ENCODE assay signal across 12 cellular contexts in the genomic region with DNA sequence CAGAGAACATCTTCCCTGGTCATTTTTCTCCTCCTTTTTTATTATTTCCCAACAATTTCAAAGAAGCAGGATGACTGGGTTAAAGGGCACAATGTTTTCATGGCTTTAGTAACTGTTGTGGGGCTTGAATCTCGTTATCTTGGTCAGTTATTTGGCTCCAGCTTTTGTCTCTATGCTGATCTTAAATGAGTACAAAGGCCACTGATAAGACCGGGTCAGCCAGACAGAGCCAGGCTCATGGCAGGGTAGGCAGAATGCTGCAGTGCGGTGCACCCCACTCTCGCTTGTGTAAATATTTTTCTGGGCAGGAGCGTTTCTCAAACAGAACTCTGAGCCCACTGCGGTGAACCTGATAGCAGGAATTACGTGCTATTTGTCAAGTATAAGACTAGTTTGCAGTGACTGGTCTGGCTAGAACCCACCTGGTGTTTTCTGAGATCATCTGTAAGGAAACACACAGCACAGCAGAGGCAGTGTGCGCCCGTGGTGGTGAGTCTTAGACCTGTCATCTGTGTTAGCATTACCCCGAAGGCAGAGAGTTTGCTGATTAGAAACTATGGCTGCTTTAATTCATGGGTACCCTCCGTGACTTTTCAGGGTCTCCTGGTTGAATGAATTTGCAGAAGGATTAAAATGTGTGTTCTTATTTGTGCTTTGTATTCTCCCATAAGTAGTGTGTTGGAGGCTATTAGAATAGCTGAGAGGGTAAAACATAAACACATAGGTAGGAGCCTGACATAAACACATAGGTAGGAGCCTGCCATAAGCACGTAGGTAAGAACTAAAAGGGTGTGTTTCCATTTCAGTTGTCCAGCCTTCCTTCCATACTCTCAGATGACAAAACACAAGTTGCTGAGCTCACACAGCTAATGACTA.
A peak's percentile ranks its signal among the peaks of the same experiment; 100 is the strongest.
DNase-seq lines count a peak whose midpoint lies in the region; ATAC-seq and TF ChIP-seq lines count a peak whose summit lies in the region.
"Had no signal": no experiment of that assay in that cellular context is flagged by ENCODE, and none has a peak within 500 bp of the region (broad histone marks: within the 10 kb centered on the region; RNA-seq: fewer than 3 reads in every experiment).

No MANE protein-coding gene starts in this region.

- H3K4me1 ChIP-seq in cardiac muscle cell (ENCODE audit: low read depth) (peaks cover 32% of the 10 kb centered on the region), esophagus squamous epithelium (peaks cover 24 to 86% (median 53%) of the 10 kb centered on the region in 3 donors), mucosa of rectum (ENCODE audit: control insufficient read depth in 2 of 2, insufficient read depth in 2 of 2, low read length in 2 of 2) (peaks cover 7% of the 10 kb centered on the region in 2 donors), aorta (ENCODE audit: control insufficient read depth in 1 of 2, insufficient read depth in 2 of 2, low read length in 2 of 2) (peaks cover 0 to 9% of the 10 kb centered on the region in 2 donors)

- peaks cover 7% of the 10 kb centered on the region for H3K27me3 Mint-ChIP-seq in activated T-helper 1 cell treated with anti-CD3 and anti-CD28 coated beads, Interleukin-12 subunit alpha, Interleukin-12 subunit beta, Interleukin-2, Interleukin-4 antibody, amounts not matched to agents 30 ng/mL and 10 ng/mL and 1 ng/mL, durations not matched to agents 14 hours and 24 hours and 36 hours (ENCODE audit: insufficient read depth)
- H3K27me3 Mint-ChIP-seq: memory B cell had no signal

- TF ChIP-seq CTCF in cardiac muscle cell (IDR thresholded peaks at IDR 0.05; ENCODE audit: low read depth, low read length) = no peak
- no peak for TF ChIP-seq CTCF in esophagus squamous epithelium (IDR thresholded peaks at IDR 0.05)

- H3K9me3 Mint-ChIP-seq in activated T-helper 1 cell treated with anti-CD3 and anti-CD28 coated beads, Interleukin-12 subunit alpha, Interleukin-12 subunit beta, Interleukin-2, Interleukin-4 antibody, amounts not matched to agents 30 ng/mL and 10 ng/mL and 1 ng/mL, durations not matched to agents 14 hours and 24 hours and 36 hours = no peaks in the 10 kb centered on the region
- H3K9me3 Mint-ChIP-seq: effector memory CD8-positive, alpha-beta T cell; memory B cell; T-helper 2 cell treated with Interferon-gamma antibody and Interleukin-4, amounts not matched to agents 5 μg/mL and 100 μg/mL, for 36 hours had no signal

- DNase-seq in cardiac muscle cell (ENCODE audit: low read depth in 1 of 2, low spot score in 1 of 2) (peak in 1 of 2 donors; percentile 42), cardiac septum (ENCODE audit: low spot score) (no peak), esophagus squamous epithelium (lab: John Stamatoyannopoulos, UW) (no peak), aorta (no peak)
- DNase-seq in activated T-helper 1 cell treated with anti-CD3 and anti-CD28 coated beads, Interleukin-12 subunit alpha, Interleukin-12 subunit beta, Interleukin-2, Interleukin-4 antibody, amounts not matched to agents 30 ng/mL and 10 ng/mL and 1 ng/mL, durations not matched to agents 14 hours and 24 hours and 36 hours (ENCODE audit: low spot score) = no peak
- no peak for DNase-seq in stimulated activated naive CD8-positive, alpha-beta T cell treated with anti-CD3 and anti-CD28 coated beads, Interleukin-15, Interleukin-2, amounts not matched to agents 100 U/mL and 50 U/mL, for 24 hours
- DNase-seq in activated effector memory CD4-positive, alpha-beta T cell treated with anti-CD3 and anti-CD28 coated beads, Interleukin-2, amount 50 U/mL, for 16 hours = no peak
- DNase-seq: effector memory CD8-positive, alpha-beta T cell; NCI-H524 treated with DMSO at 0.1 percent for 48 hours had no signal

- no peaks in the 10 kb centered on the region for H3K36me3 Mint-ChIP-seq in activated T-helper 1 cell treated with anti-CD3 and anti-CD28 coated beads, Interleukin-12 subunit alpha, Interleukin-12 subunit beta, Interleukin-2, Interleukin-4 antibody, amounts not matched to agents 30 ng/mL and 10 ng/mL and 1 ng/mL, durations not matched to agents 14 hours and 24 hours and 36 hours (ENCODE audit: low read depth)
- H3K36me3 Mint-ChIP-seq: memory B cell had no signal

- H3K4me1 Mint-ChIP-seq in activated T-helper 1 cell treated with anti-CD3 and anti-CD28 coated beads, Interleukin-12 subunit alpha, Interleukin-12 subunit beta, Interleukin-2, Interleukin-4 antibody, amounts not matched to agents 30 ng/mL and 10 ng/mL and 1 ng/mL, durations not matched to agents 14 hours and 24 hours and 36 hours (ENCODE audit: low read depth) = peaks cover 4% of the 10 kb centered on the region

- WGBS in esophagus squamous epithelium, 2 donors = 54 to 59% methylated on average over 10 of the region's 12 CpGs
- WGBS in aorta, 2 donors = 2 to 4% methylated on average over 12 of the region's 12 CpGs

- no peak overlapping the region for H3K4me3 Mint-ChIP-seq in activated T-helper 1 cell treated with anti-CD3 and anti-CD28 coated beads, Interleukin-12 subunit alpha, Interleukin-12 subunit beta, Interleukin-2, Interleukin-4 antibody, amounts not matched to agents 30 ng/mL and 10 ng/mL and 1 ng/mL, durations not matched to agents 14 hours and 24 hours and 36 hours
- H3K4me3 Mint-ChIP-seq: effector memory CD8-positive, alpha-beta T cell; memory B cell; T-helper 2 cell treated with Interferon-gamma antibody and Interleukin-4, amounts not matched to agents 5 μg/mL and 100 μg/mL, for 36 hours had no signal

- H3K27ac ChIP-seq in cardiac muscle cell (peak overlapping the region; percentile 24), esophagus squamous epithelium (peak overlapping the region; percentile 88 to 92 (median 90)), mucosa of rectum (ENCODE audit: low read depth in 2 of 2, low read length in 2 of 2) (peak overlapping the region; percentile 4 to 62), aorta (ENCODE audit: low read depth in 1 of 2, low read length in 2 of 2) (peak overlapping the region; percentile 91)

- ATAC-seq in aorta (ENCODE audit: low FRiP score) = peak; percentile 39
- no peak for ATAC-seq in stimulated activated naive CD8-positive, alpha-beta T cell treated with anti-CD3 and anti-CD28 coated beads, Interleukin-15, Interleukin-2, amounts not matched to agents 100 U/mL and 50 U/mL, for 24 hours
- ATAC-seq: effector memory CD8-positive, alpha-beta T cell had no signal

- H3K9ac ChIP-seq in mucosa of rectum (ENCODE audit: low read depth in 1 of 2, low read length in 2 of 2) = no peak overlapping the region

- H3K27me3 ChIP-seq in cardiac muscle cell (no peaks in the 10 kb centered on the region), esophagus squamous epithelium (no peaks in the 10 kb centered on the region), mucosa of rectum (ENCODE audit: control insufficient read depth in 2 of 2, insufficient read depth in 2 of 2, low read length in 2 of 2) (no peaks in the 10 kb centered on the region), aorta (ENCODE audit: control insufficient read depth in 1 of 2, insufficient read depth in 2 of 2, low read length in 1 of 2) (no peaks in the 10 kb centered on the region)

- TF ChIP-seq POLR2A in esophagus squamous epithelium (IDR thresholded peaks at IDR 0.05) = no peak

- H3K9me3 ChIP-seq in cardiac muscle cell (ENCODE audit: low read depth) (no peaks in the 10 kb centered on the region), esophagus squamous epithelium (no peaks in the 10 kb centered on the region), mucosa of rectum (ENCODE audit: control insufficient read depth in 2 of 2, low read length in 2 of 2) (no peaks in the 10 kb centered on the region), aorta (ENCODE audit: control insufficient read depth, low read length) (no peaks in the 10 kb centered on the region)

- no peak overlapping the region for H3K4me3 ChIP-seq in cardiac muscle cell
- H3K4me3 ChIP-seq in esophagus squamous epithelium = no peak overlapping the region
- peak overlapping the region; percentile 2 to 4 for H3K4me3 ChIP-seq in mucosa of rectum (ENCODE audit: low read length in 2 of 2)
- peak overlapping the region in 1 of 2 donors; percentile 7 for H3K4me3 ChIP-seq in aorta (ENCODE audit: low read length in 2 of 2)

- no peak overlapping the region for H3K27ac Mint-ChIP-seq in activated T-helper 1 cell treated with anti-CD3 and anti-CD28 coated beads, Interleukin-12 subunit alpha, Interleukin-12 subunit beta, Interleukin-2, Interleukin-4 antibody, amounts not matched to agents 30 ng/mL and 10 ng/mL and 1 ng/mL, durations not matched to agents 14 hours and 24 hours and 36 hours
- H3K27ac Mint-ChIP-seq: effector memory CD8-positive, alpha-beta T cell; memory B cell; T-helper 2 cell treated with Interferon-gamma antibody and Interleukin-4, amounts not matched to agents 5 μg/mL and 100 μg/mL, for 36 hours had no signal

- intact Hi-C loops in cardiac septum (cut with DNase I) (no loop called here), esophagus squamous epithelium (cut with DNase I) (no loop called here), aorta (cut with DNase I) (loop anchor here (2.0 to 10.0 kb wide), 3 partner anchors 41 to 148 kb away; no protein-coding TSS in a partner anchor)
- intact Hi-C loops in activated T-helper 1 cell treated with anti-CD3 and anti-CD28 coated beads, Interleukin-12 subunit alpha, Interleukin-12 subunit beta, Interleukin-2, Interleukin-4 antibody, amounts not matched to agents 30 ng/mL and 10 ng/mL and 1 ng/mL, durations not matched to agents 14 hours and 24 hours and 36 hours (cut with micrococcal nuclease) = no loop called here

- no peaks in the 10 kb centered on the region for H3K36me3 ChIP-seq in cardiac muscle cell
- no peaks in the 10 kb centered on the region for H3K36me3 ChIP-seq in esophagus squamous epithelium
- H3K36me3 ChIP-seq in mucosa of rectum (ENCODE audit: control insufficient read depth in 2 of 2, insufficient read depth in 2 of 2, low read length in 2 of 2) = no peaks in the 10 kb centered on the region
- no peaks in the 10 kb centered on the region for H3K36me3 ChIP-seq in aorta (ENCODE audit: control insufficient read depth in 1 of 2, insufficient read depth in 2 of 2, low read length in 1 of 2)

Comparison
In these comparisons a context has a peak if more than half of its experiments do, and no peak if none do; other contexts are left out.
1. H3K27ac ChIP-seq: peak in every context shown above with its lines; median percentile 91 in aorta; 90 in esophagus squamous epithelium; 33 in mucosa of rectum; 24 in cardiac muscle cell.
2. H3K4me3 ChIP-seq: peak in mucosa of rectum (2 of 2); none in cardiac muscle cell (single experiment) and esophagus squamous epithelium (0 of 4).
3. intact Hi-C loops: an anchor here in aorta (2.0 to 10.0 kb wide); none called in cardiac septum, esophagus squamous epithelium and activated T-helper 1 cell treated with anti-CD3 and anti-CD28 coated beads, Interleukin-12 subunit alpha, Interleukin-12 subunit beta, Interleukin-2, Interleukin-4 antibody, amounts not matched to agents 30 ng/mL and 10 ng/mL and 1 ng/mL, durations not matched to agents 14 hours and 24 hours and 36 hours.